Comparison of ENCODE assay signal across 8 cellular contexts in the genomic region with DNA sequence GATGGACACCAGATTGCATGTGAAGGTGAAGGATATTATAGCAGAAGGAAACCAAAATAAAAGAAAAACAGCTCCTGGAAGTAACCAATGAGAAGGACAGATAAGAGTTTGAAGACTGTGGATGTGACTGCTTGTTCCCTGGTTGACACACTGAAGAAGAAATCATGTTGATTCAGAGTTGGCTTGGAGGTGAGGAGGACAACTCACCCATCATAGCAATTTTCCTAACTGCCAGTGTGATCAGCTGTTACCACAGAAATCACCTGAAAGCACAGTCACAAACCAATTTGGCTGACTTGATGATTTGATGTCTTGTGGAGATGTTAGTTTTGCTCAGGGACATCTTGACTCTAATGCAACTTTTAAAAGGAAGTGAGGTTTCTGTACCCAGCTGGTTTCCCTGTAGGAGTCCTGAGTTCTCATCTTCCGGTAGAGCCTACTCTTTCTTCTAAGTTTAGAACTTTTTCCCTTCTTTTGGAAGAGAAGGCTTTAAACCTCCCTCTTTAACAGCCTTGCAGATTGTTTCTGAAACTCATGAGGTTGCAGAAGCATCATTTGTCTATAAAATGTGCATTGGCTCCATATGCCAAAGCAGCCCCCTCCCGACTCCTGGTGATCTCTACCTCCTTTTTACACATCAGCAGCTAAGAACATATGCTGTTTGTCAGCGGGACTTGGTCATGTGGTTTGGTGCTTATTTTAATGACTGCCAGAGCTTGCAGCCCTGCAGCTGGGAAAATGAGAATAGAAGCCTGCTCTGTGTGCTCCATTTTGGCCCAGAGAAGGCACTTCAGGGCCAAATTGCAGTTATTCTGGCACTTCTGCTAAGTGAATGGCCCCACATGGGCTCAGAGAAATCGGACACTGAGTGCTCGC. TPM values are rescaled to one million over a fixed set of nuclear protein-coding genes. Genes with fewer than 3 reads are reported as not detected.
A peak's percentile ranks its signal among the peaks of the same experiment; 100 is the strongest.
DNase-seq lines count a peak whose midpoint lies in the region; ATAC-seq and TF ChIP-seq lines count a peak whose summit lies in the region.

No MANE protein-coding gene starts in this region.

- peak overlapping the region; percentile 37 for H3K4me2 ChIP-seq in hepatocyte

- TF ChIP-seq CTCF in HL-60 (IDR thresholded peaks at IDR 0.05; ENCODE audit: insufficient read depth, low read length) (no peak), hepatocyte (IDR thresholded peaks at IDR 0.05; ENCODE audit: poor library complexity) (no peak), gastrocnemius medialis (IDR thresholded peaks at IDR 0.05 in 4 of 5, conservative IDR thresholded peaks at IDR 0.05 in 1 of 5) (no peak)

- H3K9me2 ChIP-seq in hepatocyte (replicated peaks; ENCODE audit: insufficient read depth): no peaks in the 10 kb centered on the region

- no peak for TF ChIP-seq POLR2A in gastrocnemius medialis (IDR thresholded peaks at IDR 0.05)

- H3K27me3 ChIP-seq in HL-60 (ENCODE audit: insufficient read depth, poor library complexity, severe bottlenecking): no peaks in the 10 kb centered on the region
- no peaks in the 10 kb centered on the region for H3K27me3 ChIP-seq in hepatocyte
- no peaks in the 10 kb centered on the region for H3K27me3 ChIP-seq in gastrocnemius medialis

- H3K27ac ChIP-seq in HL-60 (replicated peaks): peak overlapping the region; percentile 24; the same call in 1 of the 2 replicates
- H3K27ac ChIP-seq in hepatocyte: peak overlapping the region; percentile 73
- peak overlapping the region; percentile 72 to 81 (median 76) for H3K27ac ChIP-seq in gastrocnemius medialis

- H3K9me3 ChIP-seq in hepatocyte (ENCODE audit: low read depth) (no peaks in the 10 kb centered on the region), gastrocnemius medialis (no peaks in the 10 kb centered on the region)

- ATAC-seq in gastrocnemius medialis: peak; percentile 95 to 97

- H3K4me3 ChIP-seq in HL-60 (replicated peaks; ENCODE audit: insufficient read depth, low read length) (no peak overlapping the region), hepatocyte (no peak overlapping the region), gastrocnemius medialis (no peak overlapping the region)

- H2AFZ ChIP-seq in hepatocyte: no peak overlapping the region

- WGBS in hepatocyte (ENCODE audit: low lambda C conversion rate, missing lambda C conversion rate): 74% methylated on average over 5 of the region's 5 CpGs

- H3K36me3 ChIP-seq in hepatocyte (replicated peaks; ENCODE audit: insufficient read depth, low read depth): no peaks in the 10 kb centered on the region
- H3K36me3 ChIP-seq in gastrocnemius medialis: no peaks in the 10 kb centered on the region

- in situ Hi-C loops in gastrocnemius medialis (cut with MboI; ENCODE audit: low sequenced_read_pairs in 4 of 4): no loop called here

- H3K4me1 ChIP-seq in hepatocyte (ENCODE audit: insufficient read depth) (peaks cover 7% of the 10 kb centered on the region), gastrocnemius medialis (peaks cover 33 to 34% of the 10 kb centered on the region in 2 donors)

- H4K20me1 ChIP-seq in hepatocyte (ENCODE audit: insufficient read depth, poor library complexity, severe bottlenecking): no peaks in the 10 kb centered on the region

- no peak for DNase-seq in HL-60 (ENCODE audit: low read depth in 1 of 2, low spot score in 1 of 2)
- peak in 57 of 58 donors; percentile 9 to 96 (median 78) for DNase-seq in anterior cingulate cortex (lab: John Stamatoyannopoulos, UW)
- peak; percentile 30 for DNase-seq in hepatocyte (ENCODE audit: low spot score)
- DNase-seq in gastrocnemius medialis: peak; percentile 47 to 78
- DNase-seq in NCI-H526 (lab: John Stamatoyannopoulos, UW): no peak
- DNase-seq in T-helper 1 cell: no peak
- no peak for DNase-seq in SW 1271 (lab: John Stamatoyannopoulos, UW)
- DNase-seq in activated gamma-delta T cell (lab: John Stamatoyannopoulos, UW): no peak

- intact Hi-C loops in gastrocnemius medialis (cut with DNase I; ENCODE audit: low total_unique reads): no loop called here

- peaks cover 26% of the 10 kb centered on the region for H3K79me2 ChIP-seq in hepatocyte

RNA-seq across cellular contexts. Expression of a gene that starts 10.3 kb away (rescaled TPM):
- total RNA-seq in hepatocyte (20.8 and 38.6 TPM in 2 replicates), gastrocnemius medialis (10 to 100 TPM; 13.5 to 29.2 (median 15.0) TPM)
- 18.4 and 29.0 TPM in 2 replicates for polyA plus RNA-seq in hepatocyte

Comparison
In these comparisons a context has a peak if more than half of its experiments do, and no peak if none do; other contexts are left out.
1. DNase-seq: peak in anterior cingulate cortex (57 of 58), hepatocyte (single experiment) and gastrocnemius medialis (2 of 2); none in HL-60 (0 of 2), NCI-H526 (0 of 2), T-helper 1 cell (0 of 5), SW 1271 (0 of 2) and activated gamma-delta T cell (single experiment).
2. H3K27ac ChIP-seq: peak in every context shown above with its lines; median percentile 76 in gastrocnemius medialis; 73 in hepatocyte; 24 in HL-60.